In genomic region chr6:13711384-13711725, GRCh38 we compare ENCODE assay signal across 8 cellular contexts. TPM values are rescaled to one million over a fixed set of nuclear protein-coding genes. Genes with fewer than 3 reads are reported as not detected.
DNase-seq lines count a peak whose midpoint lies in the region; ATAC-seq, FAIRE-seq and TF ChIP-seq lines count a peak whose summit lies in the region.

No MANE protein-coding gene starts in this region.

- H3K36me3 ChIP-seq in mucosa of rectum (ENCODE audit: control insufficient read depth in 2 of 2, insufficient read depth in 2 of 2, low read length in 2 of 2), result no peaks in the 10 kb centered on the region

- peaks cover 11 to 25% of the 10 kb centered on the region in 2 donors for H3K4me1 ChIP-seq in mucosa of rectum (ENCODE audit: control insufficient read depth in 2 of 2, insufficient read depth in 2 of 2, low read length in 2 of 2)

- H3K4me3 ChIP-seq in AG04450 (ENCODE audit: low read depth, low read length) (peak overlapping the region; percentile 78), mucosa of rectum (ENCODE audit: low read length in 2 of 2) (peak overlapping the region; percentile 41 to 62)

- H3K27ac ChIP-seq in AG04450 (ENCODE audit: low read depth, low read length) (no peak overlapping the region), mucosa of rectum (ENCODE audit: low read depth in 2 of 2, low read length in 2 of 2) (peak overlapping the region; percentile 93 to 96)

- H3K27me3 Mint-ChIP-seq in central memory CD8-positive, alpha-beta T cell, result no peaks in the 10 kb centered on the region

- peak overlapping the region; percentile 93 for H3K4me3 Mint-ChIP-seq in central memory CD8-positive, alpha-beta T cell

- POLR2A ChIA-PET in AG04450 (lab: Yijun Ruan, JAX), result interaction anchor here (1.2 kb wide), 1 partner anchor 15 kb away, joined by 3 read pairs; no protein-coding TSS in a partner anchor

- no peaks in the 10 kb centered on the region for H3K9me3 Mint-ChIP-seq in central memory CD8-positive, alpha-beta T cell

- DNase-seq in AG04450 (ENCODE audit: low read depth, low spot score) (no peak), RCC 7860 (ENCODE audit: low spot score) (peak; percentile 51), NCI-H2081 (lab: John Stamatoyannopoulos, UW) (no peak), KG1 (lab: John Stamatoyannopoulos, UW) (no peak)
- DNase-seq in central memory CD8-positive, alpha-beta T cell (ENCODE audit: low spot score in 2 of 2), result no peak

- H3K9ac ChIP-seq in mucosa of rectum (ENCODE audit: low read depth in 1 of 2, low read length in 2 of 2), result peak overlapping the region in 1 of 2 donors; percentile 72

- H3K4me1 Mint-ChIP-seq in central memory CD8-positive, alpha-beta T cell, result peaks cover 46% of the 10 kb centered on the region

- FAIRE-seq in RCC 7860 (lab: Jason Lieb, UNC), result no peak

- H3K27ac Mint-ChIP-seq in central memory CD8-positive, alpha-beta T cell (ENCODE audit: low read depth), result peak overlapping the region; percentile 96

- CTCF ChIA-PET in AG04450 (lab: Charles Lee), result interaction anchor here (2.9 kb wide), 1 partner anchor 10 kb away, joined by 9 read pairs; no protein-coding TSS in a partner anchor

- H3K36me3 Mint-ChIP-seq in central memory CD8-positive, alpha-beta T cell (ENCODE audit: insufficient read depth), result peaks cover 15% of the 10 kb centered on the region

- H3K9me3 ChIP-seq in AG04450 (ENCODE audit: control insufficient read depth, insufficient read depth, low read length) (peaks cover under 1% of the 10 kb centered on the region; the same call in 1 of the 2 replicates), mucosa of rectum (ENCODE audit: control insufficient read depth in 2 of 2, low read length in 2 of 2) (no peaks in the 10 kb centered on the region)

- ATAC-seq in GM18858 (IDR thresholded peaks at IDR 0.05; ENCODE audit: unreplicated experiment) (peak; percentile 33), HG03060 (IDR thresholded peaks at IDR 0.05; ENCODE audit: low read depth, unreplicated experiment) (peak; percentile 20)
- ATAC-seq in central memory CD8-positive, alpha-beta T cell (replicated peaks; ENCODE audit: extremely low read depth, poor library complexity, severe bottlenecking), result peak; percentile 38

- no peaks in the 10 kb centered on the region for H3K27me3 ChIP-seq in AG04450 (ENCODE audit: control insufficient read depth, insufficient read depth, low read length)
- H3K27me3 ChIP-seq in mucosa of rectum (ENCODE audit: control insufficient read depth in 2 of 2, insufficient read depth in 2 of 2, low read length in 2 of 2), result no peaks in the 10 kb centered on the region

- no peak for TF ChIP-seq CTCF in AG04450 (IDR thresholded peaks at IDR 0.05; ENCODE audit: low read depth, low read length)

RNA-seq across cellular contexts. Expression of gene RANBP9, which starts 0.3 kb away (rescaled TPM):
- polyA plus RNA-seq in AG04450 (2011; rRNA removed), result 37.7 and 38.2 TPM in 2 replicates
- polyA minus RNA-seq in AG04450 (2011; rRNA and poly(A)+ RNA removed), result 25.0 and 38.6 TPM in 2 replicates
